In genomic region chr5:134524219-134524825, GRCh38 we compare ENCODE assay signal across 8 cellular contexts. TPM values are rescaled to one million over a fixed set of nuclear protein-coding genes. Genes with fewer than 3 reads are reported as not detected.
A peak's percentile ranks its signal among the peaks of the same experiment; 100 is the strongest.
DNase-seq lines count a peak whose midpoint lies in the region; ATAC-seq and TF ChIP-seq lines count a peak whose summit lies in the region.

No MANE protein-coding gene starts in this region.

- ATAC-seq in GM21723 (IDR thresholded peaks at IDR 0.05; ENCODE audit: unreplicated experiment) (peak; percentile 19), HG02588 (IDR thresholded peaks at IDR 0.05; ENCODE audit: unreplicated experiment) (no peak)

- H3K27ac Mint-ChIP-seq in mesothelial cell of epicardium: peak overlapping the region; percentile 96

- H3K36me3 Mint-ChIP-seq in mesothelial cell of epicardium: no peaks in the 10 kb centered on the region

- H3K9me3 Mint-ChIP-seq in mesothelial cell of epicardium: no peaks in the 10 kb centered on the region

- H3K4me1 Mint-ChIP-seq in mesothelial cell of epicardium: peaks cover 16% of the 10 kb centered on the region

- DNase-seq in AG10803 (ENCODE audit: low read depth) (peak; percentile 75), NOMO-1 treated with dmso at 0.1 percent for 144 hours (lab: John Stamatoyannopoulos, UW; ENCODE audit: unreplicated experiment) (peak; percentile 78), activated T-cell treated with anti-CD3 and anti-CD28 coated beads for 4 hours (peak; percentile 50), epithelial cell of esophagus (ENCODE audit: low read depth) (peak; percentile 66), mesothelial cell of epicardium (ENCODE audit: low spot score in 2 of 2, unreplicated experiment in 2 of 2) (peak; percentile 50 to 70)
- peak; percentile 40 for DNase-seq in stimulated activated CD8-positive, alpha-beta memory T cell treated with anti-CD3 and anti-CD28 coated beads, Interleukin-15, amount 100 ng/mL, for 24 hours (ENCODE audit: low read depth)

- peaks cover 13% of the 10 kb centered on the region for H3K27me3 Mint-ChIP-seq in mesothelial cell of epicardium (ENCODE audit: low read depth)

- H3K4me3 ChIP-seq in AG10803 (ENCODE audit: low read length): peak overlapping the region; percentile 87
- peak overlapping the region; percentile 88 for H3K4me3 ChIP-seq in epithelial cell of esophagus (ENCODE audit: low read length)

- no peak for TF ChIP-seq CTCF in AG10803 (conservative IDR thresholded peaks at IDR 0.05; ENCODE audit: low read length)
- TF ChIP-seq CTCF in epithelial cell of esophagus (IDR thresholded peaks at IDR 0.05; ENCODE audit: insufficient read depth, low read depth, low read length, missing control alignments): no peak
- no peak for TF ChIP-seq CTCF in mesothelial cell of epicardium (IDR thresholded peaks at IDR 0.05; ENCODE audit: unreplicated experiment)

- H3K4me3 Mint-ChIP-seq in mesothelial cell of epicardium: peak overlapping the region; percentile 92

RNA-seq across cellular contexts. Expression of gene JADE2, which starts 1.1 kb away (rescaled TPM):
- total RNA-seq in mesothelial cell of epicardium: 24.7 to 26.4 TPM (median 25.2 TPM) in 3 replicates
